Comparison of ENCODE assay signal across 8 cellular contexts in the genomic region with DNA sequence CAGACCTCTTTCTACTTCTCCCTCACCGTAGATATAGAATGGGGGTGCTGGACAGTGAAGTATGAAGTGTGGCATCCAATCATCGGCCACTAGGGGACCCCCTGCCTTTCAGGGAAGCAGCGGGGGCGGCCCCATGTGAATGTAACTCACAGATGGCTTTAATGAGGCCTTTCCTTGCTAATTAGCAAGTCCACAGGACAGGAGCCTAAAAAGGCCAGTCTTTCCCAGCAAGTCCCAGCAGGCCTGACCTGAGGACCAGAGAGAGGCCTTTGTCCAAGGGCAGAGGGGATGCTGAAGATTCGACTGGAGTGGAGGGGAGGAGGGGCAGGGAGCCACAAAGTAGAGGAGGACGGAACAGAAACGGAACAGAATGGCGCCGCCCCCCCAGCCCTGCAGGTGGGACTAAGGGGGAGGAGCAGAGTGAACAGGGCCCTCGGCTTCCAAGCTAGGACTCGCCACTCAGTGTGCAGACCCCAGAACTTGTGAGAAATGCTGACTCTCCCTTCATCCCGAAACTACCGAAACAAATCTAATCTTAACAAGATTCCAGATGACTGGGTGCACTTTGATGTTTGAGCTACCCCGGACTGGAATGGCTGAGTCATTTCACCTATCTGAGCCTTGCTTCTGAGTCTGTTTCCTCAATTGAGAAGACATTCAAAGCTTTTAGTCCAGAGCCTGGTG. TPM values are rescaled to one million over a fixed set of nuclear protein-coding genes. Genes with fewer than 3 reads are reported as not detected.
DNase-seq lines count a peak whose midpoint lies in the region; ATAC-seq, FAIRE-seq and TF ChIP-seq lines count a peak whose summit lies in the region.

No MANE protein-coding gene starts in this region.

- H3K9me3 Mint-ChIP-seq in activated CD4-positive, alpha-beta T cell treated with anti-CD3 and anti-CD28 coated beads, Interleukin-2, amount 10 ng/mL, durations not matched to agents 7 days and 5 days: no peaks in the 10 kb centered on the region

- peak; percentile 59 for FAIRE-seq in GM12878 (lab: Jason Lieb, UNC)

- no peak overlapping the region for H4K8ac ChIP-seq in mesendoderm (ENCODE audit: low read depth, low read length)

- peak overlapping the region; percentile 86 for H2BK5ac ChIP-seq in mesendoderm (ENCODE audit: low read length)

- peak overlapping the region; percentile 68 for H3K56ac ChIP-seq in mesendoderm (ENCODE audit: low read length)

- H3K9me3 ChIP-seq in GM12878 (replicated peaks; ENCODE audit: control insufficient read depth, insufficient read depth, low read length): no peaks in the 10 kb centered on the region

- H3K4me3 ChIP-seq in GM12878: 0 out of 2 replicates have a peak overlapping the region, but pooled peaks have one; percentile 33
- H3K4me3 ChIP-seq in mesendoderm (ENCODE audit: low read length): no peak overlapping the region

- H3K27me3 Mint-ChIP-seq in activated CD4-positive, alpha-beta T cell treated with anti-CD3 and anti-CD28 coated beads, Interleukin-2, amount 10 ng/mL, durations not matched to agents 7 days and 5 days: peaks cover 18% of the 10 kb centered on the region

- BruUV-seq in GM12878 (replicated peaks; lab: Mats Ljungman, UMichigan): no TSS peak

- H4K5ac ChIP-seq in mesendoderm (ENCODE audit: low read length): peak overlapping the region; percentile 81

- H4K20me1 ChIP-seq in GM12878 (ENCODE audit: control insufficient read depth, insufficient read depth): no peaks in the 10 kb centered on the region

- H3K4me1 Mint-ChIP-seq in activated CD4-positive, alpha-beta T cell treated with anti-CD3 and anti-CD28 coated beads, Interleukin-2, amount 10 ng/mL, durations not matched to agents 7 days and 5 days: peaks cover 7% of the 10 kb centered on the region

- H3K36me3 ChIP-seq in GM12878 (ENCODE audit: control insufficient read depth in 2 of 2, insufficient read depth in 2 of 2, low read length in 1 of 2) (no peaks in the 10 kb centered on the region), mesendoderm (ENCODE audit: control insufficient read depth, insufficient read depth, low read length) (no peaks in the 10 kb centered on the region)

- H2BK15ac ChIP-seq in mesendoderm (replicated peaks; ENCODE audit: low read depth): no peak overlapping the region

- ATAC-seq in GM12878: peak; percentile 84
- ATAC-seq in HG03097 (IDR thresholded peaks at IDR 0.05; ENCODE audit: low FRiP score, unreplicated experiment): no peak
- ATAC-seq in GM19467 (IDR thresholded peaks at IDR 0.05; ENCODE audit: unreplicated experiment): no peak

- 4% methylated on average over 11 of the region's 14 CpGs for WGBS in GM12878 (ENCODE audit: insufficient coverage, insufficient replicate concordance, low lambda C conversion rate, missing lambda C conversion rate)
- no CpG with 5 or more reads among the region's 14 CpGs for WGBS in mesendoderm (ENCODE audit: extremely low coverage, insufficient coverage, low lambda C conversion rate)

- H3K4me3 Mint-ChIP-seq in activated CD4-positive, alpha-beta T cell treated with anti-CD3 and anti-CD28 coated beads, Interleukin-2, amount 10 ng/mL, durations not matched to agents 7 days and 5 days: no peak overlapping the region

- intact Hi-C loops in GM12878 (cut with micrococcal nuclease; ENCODE audit: unreplicated experiment): no loop called here

- H3K4ac ChIP-seq in mesendoderm (ENCODE audit: low read depth, low read length): peak overlapping the region; percentile 74

- RAD21 ChIA-PET in GM12878 (lab: Charles Lee; ENCODE audit: unreplicated experiment): interaction anchor here (0.9 to 1.3 kb wide), 3 partner anchors 28 to 78 kb away, joined by 3 to 5 read pairs (median 4); no protein-coding TSS in a partner anchor

- peak; percentile 42 to 48 (median 44); a peak in 4 of 6 replicates for TF ChIP-seq CTCF in GM12878 (IDR thresholded peaks at IDR 0.05 in 2 of 3, conservative IDR thresholded peaks at IDR 0.05 in 1 of 3; ENCODE audit: control insufficient read depth in 2 of 3, extremely low read depth in 1 of 3, insufficient read depth in 1 of 3, low read depth in 3 of 3, low read length in 3 of 3)

- peak overlapping the region; percentile 85 for H3K18ac ChIP-seq in mesendoderm (ENCODE audit: low read length)

- in situ Hi-C loops in GM12878 (cut with MboI): no loop called here

- peaks cover 4% of the 10 kb centered on the region; the same call in 1 of the 2 replicates for H3K4me1 ChIP-seq in GM12878 (ENCODE audit: control insufficient read depth, insufficient read depth, low read length)
- peaks cover 26% of the 10 kb centered on the region for H3K4me1 ChIP-seq in mesendoderm (ENCODE audit: control insufficient read depth, low read depth, low read length)

- no peak overlapping the region for H2AK5ac ChIP-seq in mesendoderm (ENCODE audit: low read length)

- peak overlapping the region; percentile 84 for H2AFZ ChIP-seq in GM12878 (ENCODE audit: control insufficient read depth, low read depth, low read length)

- peak overlapping the region; percentile 17; the same call in 1 of the 2 replicates for H3K9ac ChIP-seq in GM12878 (ENCODE audit: control insufficient read depth, insufficient read depth, low read length)
- H3K9ac ChIP-seq in mesendoderm (ENCODE audit: low read length): peak overlapping the region; percentile 59

- no peak for TF ChIP-seq POLR2A in GM12878 (IDR thresholded peaks at IDR 0.05; ENCODE audit: low read depth, low read length)

- peak; percentile 22 to 43 for DNase-seq in activated CD4-positive, alpha-beta T cell treated with anti-CD3 and anti-CD28 coated beads, Interleukin-2, amount 50 U/mL, for 48 hours
- DNase-seq in activated CD4-positive, alpha-beta T cell treated with anti-CD3 and anti-CD28 coated beads, Interleukin-2, amount 10 ng/mL, durations not matched to agents 7 days and 5 days: no peak
- DNase-seq in NCI-H226: peak; percentile 92
- peak; percentile 11 for DNase-seq in GM12878 (ENCODE audit: low read depth, low spot score)
- peak; percentile 93 for DNase-seq in mesendoderm
- DNase-seq in NK-92 (lab: John Stamatoyannopoulos, UW; ENCODE audit: unreplicated experiment): no peak

- H3K79me2 ChIP-seq in GM12878 (ENCODE audit: control insufficient read depth, insufficient read depth, low read length) (no peaks in the 10 kb centered on the region), mesendoderm (ENCODE audit: control insufficient read depth, insufficient read depth, low read length) (peaks cover 32% of the 10 kb centered on the region)

- peaks cover 22% of the 10 kb centered on the region for H3K79me1 ChIP-seq in mesendoderm (ENCODE audit: low read length)

- SMC1A ChIA-PET in GM12878 (lab: Charles Lee; ENCODE audit: uncharacterized antibody, unreplicated experiment): interaction anchor here (0.6 to 1.5 kb wide), 10 partner anchors 10 to 529 kb away, joined by 3 to 5 read pairs (median 3); no protein-coding TSS in a partner anchor

- TF ChIP-seq EP300 in GM12878 (IDR thresholded peaks at IDR 0.05; ENCODE audit: borderline replicate concordance in 1 of 2, control insufficient read depth in 1 of 2, low read depth in 2 of 2, low read length in 2 of 2): no peak

- CTCF ChIA-PET in activated CD4-positive, alpha-beta T cell treated with anti-CD3 and anti-CD28 coated beads, Interleukin-2, amount 10 ng/mL, durations not matched to agents 7 days and 5 days (lab: Charles Lee): interaction anchor here (0.6 to 1.7 kb wide), 5 partner anchors 10 to 265 kb away, joined by 3 to 8 read pairs (median 6); no protein-coding TSS in a partner anchor
- CTCF ChIA-PET in GM12878 (lab: Yijun Ruan, JAX): interaction anchor here (0.6 to 1.6 kb wide), 13 partner anchors 8 to 411 kb away, joined by 3 to 9 read pairs (median 3); no protein-coding TSS in a partner anchor

- no peak overlapping the region for H3K23ac ChIP-seq in mesendoderm (ENCODE audit: low read length)

- peak overlapping the region; percentile 53 for H3K4me2 ChIP-seq in GM12878 (ENCODE audit: control insufficient read depth, insufficient read depth)
- H3K4me2 ChIP-seq in mesendoderm (ENCODE audit: low read length): peak overlapping the region; percentile 5

- H3K27me3 ChIP-seq in GM12878 (replicated peaks in 1 of 2; ENCODE audit: control insufficient read depth in 2 of 2, insufficient read depth in 2 of 2, low read length in 1 of 2) (no peaks in the 10 kb centered on the region; a peak in 3 of 4 replicates), mesendoderm (ENCODE audit: insufficient read depth, low read length, poor library complexity) (no peaks in the 10 kb centered on the region)

- H3K27ac ChIP-seq in GM12878 (ENCODE audit: control insufficient read depth, insufficient read depth): no peak overlapping the region
- peak overlapping the region; percentile 96 for H3K27ac ChIP-seq in mesendoderm (ENCODE audit: low read depth, low read length)

- POLR2A ChIA-PET in activated CD4-positive, alpha-beta T cell treated with anti-CD3 and anti-CD28 coated beads, Interleukin-2, amount 10 ng/mL, durations not matched to agents 7 days and 5 days (lab: Charles Lee): no interaction called here
- POLR2A ChIA-PET in GM12878 (lab: Charles Lee): interaction anchor here (0.7 kb wide), 1 partner anchor 121 kb away, joined by 3 read pairs; no protein-coding TSS in a partner anchor

- peak overlapping the region; percentile 40 for H2BK120ac ChIP-seq in mesendoderm (ENCODE audit: low read depth, low read length)

- H3K27ac Mint-ChIP-seq in activated CD4-positive, alpha-beta T cell treated with anti-CD3 and anti-CD28 coated beads, Interleukin-2, amount 10 ng/mL, durations not matched to agents 7 days and 5 days: no peak overlapping the region

- H3K36me3 Mint-ChIP-seq in activated CD4-positive, alpha-beta T cell treated with anti-CD3 and anti-CD28 coated beads, Interleukin-2, amount 10 ng/mL, durations not matched to agents 7 days and 5 days (ENCODE audit: low read depth): no peaks in the 10 kb centered on the region

- peak; percentile 25; the same call in 1 of the 2 replicates for TF ChIP-seq RAD21 in GM12878 (IDR thresholded peaks at IDR 0.05; ENCODE audit: insufficient read depth, low read depth, low read length)

RNA-seq across cellular contexts. Expression of a gene that starts 5.8 kb away (rescaled TPM):
- total RNA-seq in activated CD4-positive, alpha-beta T cell treated with anti-CD3 and anti-CD28 coated beads, Interleukin-2, amount 10 ng/mL, durations not matched to agents 7 days and 5 days: under 1 TPM in 1 of 2 experiments, not detected in 1; 0.02 TPM
- 0.06 and 0.12 TPM in 2 replicates for total RNA-seq in GM12878 (2013; cell fraction: nucleolus; rRNA removed)
- total RNA-seq in GM12878 (2014; rRNA removed) (not detected in 2 replicates), GM12878 (2014; rRNA removed; fragmentation: Illumina TruSeq; extraction: Trizol) (not detected in 2 replicates), GM12878 (2021) (0.03 and 0.05 TPM in 2 replicates)
- not detected for polyA plus RNA-seq in GM12878 (2011; ENCODE audit: low read depth)
- polyA plus RNA-seq in GM12878 (2011; rRNA removed) (not detected in 2 replicates), GM12878 (2014; fragmentation: Illumina TruSeq; extraction: Trizol) (not detected in 2 replicates), GM12878 (2014; fragmentation: Nextera tagmentation; extraction: Ambion mirVana) (not detected), GM12878 (2014; rRNA removed) (0.04 TPM in 1 of 2 replicates, not detected in the other), GM12878 (2016; fragmentation: Nextera tagmentation; extraction: Ambion mirVana) (not detected)
- not detected in 2 replicates for polyA plus RNA-seq in GM12878 (2011; cell fraction: cytosol; rRNA removed)
- not detected in 2 replicates for polyA plus RNA-seq in GM12878 (2011; cell fraction: nucleus; rRNA removed)
- 0.03 TPM in 1 of 2 replicates, not detected in the other for polyA plus RNA-seq in GM12878 (2012)
- polyA minus RNA-seq in GM12878 (2011; rRNA and poly(A)+ RNA removed): not detected in 2 replicates
- polyA minus RNA-seq in GM12878 (2011; cell fraction: cytosol; rRNA and poly(A)+ RNA removed): not detected in 2 replicates
- polyA minus RNA-seq in GM12878 (2011; cell fraction: nucleus; rRNA and poly(A)+ RNA removed): not detected in 2 replicates
- 41.7 TPM for polyA plus RNA-seq in mesendoderm (2013, experiment 1 of 2)
- 44.6 TPM for polyA plus RNA-seq in mesendoderm (2013, experiment 2 of 2)

RNA-seq across cellular contexts. Expression of a gene that starts 36.5 kb away (rescaled TPM):
- not detected for total RNA-seq in activated CD4-positive, alpha-beta T cell treated with anti-CD3 and anti-CD28 coated beads, Interleukin-2, amount 10 ng/mL, durations not matched to agents 7 days and 5 days
- not detected in 2 replicates for total RNA-seq in GM12878 (2013; cell fraction: nucleolus; rRNA removed)
- total RNA-seq in GM12878 (2014; rRNA removed): not detected in 2 replicates
- not detected in 2 replicates for total RNA-seq in GM12878 (2014; rRNA removed; fragmentation: Illumina TruSeq; extraction: Trizol)
- total RNA-seq in GM12878 (2021): not detected in 2 replicates
- polyA plus RNA-seq in GM12878 (2011; ENCODE audit: low read depth): not detected
- not detected in 2 replicates for polyA plus RNA-seq in GM12878 (2011; rRNA removed)
- polyA plus RNA-seq in GM12878 (2011; cell fraction: cytosol; rRNA removed): not detected in 2 replicates
- not detected in 2 replicates for polyA plus RNA-seq in GM12878 (2011; cell fraction: nucleus; rRNA removed)
- polyA plus RNA-seq in GM12878 (2012): not detected in 2 replicates
- not detected in 2 replicates for polyA plus RNA-seq in GM12878 (2014; fragmentation: Illumina TruSeq; extraction: Trizol)
- polyA plus RNA-seq in GM12878 (2014; fragmentation: Nextera tagmentation; extraction: Ambion mirVana): not detected
- polyA plus RNA-seq in GM12878 (2014; rRNA removed): not detected in 2 replicates
- not detected for polyA plus RNA-seq in GM12878 (2016; fragmentation: Nextera tagmentation; extraction: Ambion mirVana)
- polyA minus RNA-seq in GM12878 (2011; rRNA and poly(A)+ RNA removed): not detected in 2 replicates
- not detected in 2 replicates for polyA minus RNA-seq in GM12878 (2011; cell fraction: cytosol; rRNA and poly(A)+ RNA removed)
- not detected in 2 replicates for polyA minus RNA-seq in GM12878 (2011; cell fraction: nucleus; rRNA and poly(A)+ RNA removed)
- 0.73 TPM for polyA plus RNA-seq in mesendoderm (2013, experiment 1 of 2)
- polyA plus RNA-seq in mesendoderm (2013, experiment 2 of 2): 0.78 TPM

RNA-seq across cellular contexts. Expression of a gene that starts 58.1 kb away (rescaled TPM):
- under 1 TPM; 0.60 to 0.79 TPM for total RNA-seq in activated CD4-positive, alpha-beta T cell treated with anti-CD3 and anti-CD28 coated beads, Interleukin-2, amount 10 ng/mL, durations not matched to agents 7 days and 5 days
- total RNA-seq in GM12878 (2013; cell fraction: nucleolus; rRNA removed): 2.9 TPM in 2 replicates
- 0.34 TPM in 1 of 2 replicates, not detected in the other for total RNA-seq in GM12878 (2014; rRNA removed)
- total RNA-seq in GM12878 (2014; rRNA removed; fragmentation: Illumina TruSeq; extraction: Trizol): 0.45 and 0.69 TPM in 2 replicates
- total RNA-seq in GM12878 (2021): 0.48 and 0.51 TPM in 2 replicates
- not detected for polyA plus RNA-seq in GM12878 (2011; ENCODE audit: low read depth)
- polyA plus RNA-seq in GM12878 (2011; rRNA removed): 0.40 and 0.41 TPM in 2 replicates
- 0.31 and 0.42 TPM in 2 replicates for polyA plus RNA-seq in GM12878 (2011; cell fraction: cytosol; rRNA removed)
- polyA plus RNA-seq in GM12878 (2011; cell fraction: nucleus; rRNA removed): 0.81 and 1.2 TPM in 2 replicates
- polyA plus RNA-seq in GM12878 (2012): 0.10 and 0.28 TPM in 2 replicates
- 0.41 and 0.50 TPM in 2 replicates for polyA plus RNA-seq in GM12878 (2014; fragmentation: Illumina TruSeq; extraction: Trizol)
- polyA plus RNA-seq in GM12878 (2014; fragmentation: Nextera tagmentation; extraction: Ambion mirVana): under 1 TPM in 1 of 2 experiments, not detected in 1; 0.05 TPM
- polyA plus RNA-seq in GM12878 (2014; rRNA removed): 0.23 and 0.35 TPM in 2 replicates
- polyA plus RNA-seq in GM12878 (2016; fragmentation: Nextera tagmentation; extraction: Ambion mirVana): not detected
- polyA minus RNA-seq in GM12878 (2011; rRNA and poly(A)+ RNA removed): not detected in 2 replicates
- polyA minus RNA-seq in GM12878 (2011; cell fraction: cytosol; rRNA and poly(A)+ RNA removed): 1.5 TPM in 1 of 2 replicates, not detected in the other
- polyA minus RNA-seq in GM12878 (2011; cell fraction: nucleus; rRNA and poly(A)+ RNA removed): 0.24 TPM in 1 of 2 replicates, not detected in the other
- 0.06 TPM for polyA plus RNA-seq in mesendoderm (2013, experiment 1 of 2)
- 0.11 TPM for polyA plus RNA-seq in mesendoderm (2013, experiment 2 of 2)

Comparison
In these comparisons a context has a peak if more than half of its experiments do, and no peak if none do; other contexts are left out.
1. DNase-seq: peak in activated CD4-positive, alpha-beta T cell treated with anti-CD3 and anti-CD28 coated beads, Interleukin-2, amount 50 U/mL, for 48 hours (2 of 2), NCI-H226 (single experiment), GM12878 (single experiment) and mesendoderm (single experiment); none in activated CD4-positive, alpha-beta T cell treated with anti-CD3 and anti-CD28 coated beads, Interleukin-2, amount 10 ng/mL, durations not matched to agents 7 days and 5 days (single experiment) and NK-92 (single experiment).